15 cellular contexts compared by ENCODE assay signal in the genomic region with DNA sequence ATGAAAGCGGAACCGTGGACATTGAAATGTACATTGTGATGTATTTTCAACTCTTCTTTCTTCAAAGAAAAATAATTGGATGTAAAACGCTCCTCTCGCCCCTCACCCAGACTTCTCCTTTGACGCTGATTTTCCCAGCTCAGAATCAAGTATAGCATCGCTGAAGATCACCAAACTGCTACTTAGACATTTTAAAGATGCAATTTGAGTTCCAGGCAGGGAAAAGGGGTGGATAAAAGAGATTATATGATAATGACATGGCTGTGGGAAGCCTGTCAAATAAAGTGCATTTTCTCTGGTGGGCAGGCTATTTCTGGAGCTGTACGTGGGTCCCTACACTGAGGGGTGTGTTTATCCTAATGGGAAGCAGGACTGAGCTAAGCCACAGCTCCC.
DNase-seq lines count a peak whose midpoint lies in the region; ATAC-seq and TF ChIP-seq lines count a peak whose summit lies in the region.
"Had no signal": no experiment of that assay in that cellular context is flagged by ENCODE, and none has a peak within 500 bp of the region (broad histone marks: within the 10 kb centered on the region; RNA-seq: fewer than 3 reads in every experiment).

No MANE protein-coding gene starts in this region.

- no peaks in the 10 kb centered on the region for H3F3A ChIP-seq in neural cell (ENCODE audit: insufficient read depth, low read length, poor library complexity, severe bottlenecking)

- no peak for ATAC-seq in CD4-positive, alpha-beta T cell (ENCODE audit: poor library complexity)
- ATAC-seq in HG03565 (IDR thresholded peaks at IDR 0.05; ENCODE audit: unreplicated experiment), result no peak
- ATAC-seq: A549, GM12878, HCT116, K562 had no signal

- CTCF ChIA-PET in CD4-positive, alpha-beta T cell (lab: Charles Lee), result no interaction called here

- no peak for TF ChIP-seq EP300 in neural cell (conservative IDR thresholded peaks at IDR 0.05; ENCODE audit: poor library complexity, severe bottlenecking)

- H3K36me3 ChIP-seq in neural cell (ENCODE audit: insufficient read depth, low read length), result no peaks in the 10 kb centered on the region
- H3K36me3 ChIP-seq: BE2C had no signal

- H3K4me2 ChIP-seq in neural cell (ENCODE audit: low read length), result no peak overlapping the region
- H3K4me2 ChIP-seq: A549 had no signal

- TF ChIP-seq CTCF in CD4-positive, alpha-beta T cell (IDR thresholded peaks at IDR 0.05), result no peak
- TF ChIP-seq CTCF in neural cell (IDR thresholded peaks at IDR 0.05; ENCODE audit: poor library complexity, severe bottlenecking), result no peak
- no peak for TF ChIP-seq CTCF in nephron progenitor cell (IDR thresholded peaks at IDR 0.05)
- no peak for TF ChIP-seq CTCF in GM10266 (IDR thresholded peaks at IDR 0.05; ENCODE audit: control insufficient read depth, insufficient read depth, low read depth, missing control alignments)

- no peak overlapping the region for H3K4me3 ChIP-seq in neural cell (ENCODE audit: low read length)
- H3K4me3 ChIP-seq: A549, GM12878, K562 had no signal

- no peaks in the 10 kb centered on the region for H3K27me3 ChIP-seq in CD4-positive, alpha-beta T cell (ENCODE audit: control insufficient read depth, insufficient read depth, low read length)
- no peaks in the 10 kb centered on the region for H3K27me3 ChIP-seq in neural cell (ENCODE audit: insufficient read depth, low read depth, low read length)

- H3K4me1 Mint-ChIP-seq in CD4-positive, alpha-beta T cell (ENCODE audit: low read depth), result peaks cover 32% of the 10 kb centered on the region
- peaks cover 72% of the 10 kb centered on the region for H3K4me1 Mint-ChIP-seq in nephron progenitor cell
- H3K4me1 Mint-ChIP-seq: CD4-positive, CD25-positive, alpha-beta regulatory T cell had no signal

- H4K20me1 ChIP-seq in neural cell (ENCODE audit: insufficient read depth), result no peaks in the 10 kb centered on the region

- intact Hi-C loops in CD4-positive, alpha-beta T cell (cut with DNase I, micrococcal nuclease), result no loop called here

- no peaks in the 10 kb centered on the region for H3K27me3 Mint-ChIP-seq in CD4-positive, alpha-beta T cell
- peaks cover 6% of the 10 kb centered on the region for H3K27me3 Mint-ChIP-seq in nephron progenitor cell (ENCODE audit: low read depth, poor library complexity)
- H3K27me3 Mint-ChIP-seq: CD4-positive, CD25-positive, alpha-beta regulatory T cell had no signal

- peak overlapping the region; percentile 59 for H3K27ac Mint-ChIP-seq in CD4-positive, alpha-beta T cell
- no peak overlapping the region for H3K27ac Mint-ChIP-seq in nephron progenitor cell

- no peaks in the 10 kb centered on the region for H3K79me2 ChIP-seq in neural cell (replicated peaks; ENCODE audit: insufficient read depth, low read length)

- no peaks in the 10 kb centered on the region for H3K9me2 ChIP-seq in neural cell (ENCODE audit: insufficient read depth, low read length)

- H3K36me3 Mint-ChIP-seq in CD4-positive, alpha-beta T cell (ENCODE audit: low read depth), result no peaks in the 10 kb centered on the region
- no peaks in the 10 kb centered on the region for H3K36me3 Mint-ChIP-seq in nephron progenitor cell (ENCODE audit: low read depth)
- H3K36me3 Mint-ChIP-seq: CD4-positive, CD25-positive, alpha-beta regulatory T cell had no signal

- H3K9me3 Mint-ChIP-seq in CD4-positive, alpha-beta T cell, result no peaks in the 10 kb centered on the region
- no peaks in the 10 kb centered on the region for H3K9me3 Mint-ChIP-seq in nephron progenitor cell

- H3K27ac ChIP-seq in CD4-positive, alpha-beta T cell (ENCODE audit: low read depth, low read length), result no peak overlapping the region
- H3K27ac ChIP-seq in neural cell (ENCODE audit: low read length), result peak overlapping the region; percentile 41
- H3K27ac ChIP-seq: A549 had no signal

- H3K9ac ChIP-seq in neural cell (ENCODE audit: low read length), result no peak overlapping the region

- H3K4me3 Mint-ChIP-seq in CD4-positive, alpha-beta T cell, result no peak overlapping the region
- no peak overlapping the region for H3K4me3 Mint-ChIP-seq in nephron progenitor cell
- H3K4me3 Mint-ChIP-seq: CD4-positive, CD25-positive, alpha-beta regulatory T cell had no signal

- no peak for DNase-seq in CD4-positive, alpha-beta T cell
- DNase-seq in NCI-H2227 treated with DMSO at 0.1 percent for 48 hours (lab: John Stamatoyannopoulos, UW), result peak; percentile 46
- DNase-seq in nephron progenitor cell, result no peak
- no peak for DNase-seq in NOMO-1 (lab: John Stamatoyannopoulos, UW; ENCODE audit: unreplicated experiment in 2 of 2)
- no peak for DNase-seq in GM10266 (ENCODE audit: extremely low spot score)
- DNase-seq: BE2C, Calu3, DMS 273 treated with DMSO at 0.1 percent for 48 hours had no signal

- POLR2A ChIA-PET in CD4-positive, alpha-beta T cell (lab: Charles Lee), result no interaction called here

- H3K9me3 ChIP-seq in CD4-positive, alpha-beta T cell (ENCODE audit: control insufficient read depth, low read length), result no peaks in the 10 kb centered on the region
- no peaks in the 10 kb centered on the region for H3K9me3 ChIP-seq in neural cell (ENCODE audit: low read length)
- H3K9me3 ChIP-seq: A549, BE2C had no signal

- no peak overlapping the region for H2AFZ ChIP-seq in neural cell (ENCODE audit: low read depth, low read length)

- no peak for TF ChIP-seq RAD21 in neural cell (conservative IDR thresholded peaks at IDR 0.05)

TF ChIP-seq in neural cell, 6 proteins besides CTCF, POLR2A, EP300 and RAD21:
- TF ChIP-seq SMC3 (conservative IDR thresholded peaks at IDR 0.05; ENCODE audit: poor library complexity) (no peak), MXI1 (conservative IDR thresholded peaks at IDR 0.05; ENCODE audit: poor library complexity, severe bottlenecking) (no peak), POLR2AphosphoS5 (IDR thresholded peaks at IDR 0.05) (peak; percentile 87), EZH2 (IDR thresholded peaks at IDR 0.05; ENCODE audit: borderline replicate concordance, insufficient read depth, low read length, poor library complexity, severe bottlenecking) (no peak), TAF1 (IDR thresholded peaks at IDR 0.05; ENCODE audit: low read depth) (no peak)
- TF ChIP-seq, protein P1, sequence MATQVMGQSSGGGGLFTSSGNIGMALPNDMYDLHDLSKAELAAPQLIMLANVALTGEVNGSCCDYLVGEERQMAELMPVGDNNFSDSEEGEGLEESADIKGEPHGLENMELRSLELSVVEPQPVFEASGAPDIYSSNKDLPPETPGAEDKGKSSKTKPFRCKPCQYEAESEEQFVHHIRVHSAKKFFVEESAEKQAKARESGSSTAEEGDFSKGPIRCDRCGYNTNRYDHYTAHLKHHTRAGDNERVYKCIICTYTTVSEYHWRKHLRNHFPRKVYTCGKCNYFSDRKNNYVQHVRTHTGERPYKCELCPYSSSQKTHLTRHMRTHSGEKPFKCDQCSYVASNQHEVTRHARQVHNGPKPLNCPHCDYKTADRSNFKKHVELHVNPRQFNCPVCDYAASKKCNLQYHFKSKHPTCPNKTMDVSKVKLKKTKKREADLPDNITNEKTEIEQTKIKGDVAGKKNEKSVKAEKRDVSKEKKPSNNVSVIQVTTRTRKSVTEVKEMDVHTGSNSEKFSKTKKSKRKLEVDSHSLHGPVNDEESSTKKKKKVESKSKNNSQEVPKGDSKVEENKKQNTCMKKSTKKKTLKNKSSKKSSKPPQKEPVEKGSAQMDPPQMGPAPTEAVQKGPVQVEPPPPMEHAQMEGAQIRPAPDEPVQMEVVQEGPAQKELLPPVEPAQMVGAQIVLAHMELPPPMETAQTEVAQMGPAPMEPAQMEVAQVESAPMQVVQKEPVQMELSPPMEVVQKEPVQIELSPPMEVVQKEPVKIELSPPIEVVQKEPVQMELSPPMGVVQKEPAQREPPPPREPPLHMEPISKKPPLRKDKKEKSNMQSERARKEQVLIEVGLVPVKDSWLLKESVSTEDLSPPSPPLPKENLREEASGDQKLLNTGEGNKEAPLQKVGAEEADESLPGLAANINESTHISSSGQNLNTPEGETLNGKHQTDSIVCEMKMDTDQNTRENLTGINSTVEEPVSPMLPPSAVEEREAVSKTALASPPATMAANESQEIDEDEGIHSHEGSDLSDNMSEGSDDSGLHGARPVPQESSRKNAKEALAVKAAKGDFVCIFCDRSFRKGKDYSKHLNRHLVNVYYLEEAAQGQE (IDR thresholded peaks at IDR 0.05; ENCODE audit: borderline replicate concordance), result peak; percentile 61
